18 cellular contexts compared by ENCODE assay signal in genomic region chr12:32230607-32230982, GRCh38.
DNase-seq lines count a peak whose midpoint lies in the region; ATAC-seq and TF ChIP-seq lines count a peak whose summit lies in the region.
"Had no signal": no experiment of that assay in that cellular context is flagged by ENCODE, and none has a peak within 500 bp of the region (broad histone marks: within the 10 kb centered on the region; RNA-seq: fewer than 3 reads in every experiment).

No MANE protein-coding gene starts in this region.

- peaks cover 14 to 18% of the 10 kb centered on the region in 2 donors for H3K36me3 Mint-ChIP-seq in stimulated activated naive B cell treated with anti-CD40 and anti-IgM and Interleukin-4, amounts not matched to agents 10 μg/mL and 1 μg/mL and 100 μg/mL, for 72 hours

- WGBS in heart left ventricle, 4 donors = 83 to 88% (median 87%) methylated on average over 4 of the region's 4 CpGs
- WGBS in sigmoid colon, 2 donors = 80 to 95% methylated on average over 4 of the region's 4 CpGs

- no peaks in the 10 kb centered on the region for H3K27me3 Mint-ChIP-seq in stimulated activated naive B cell treated with anti-CD40 and anti-IgM and Interleukin-4, amounts not matched to agents 10 μg/mL and 1 μg/mL and 100 μg/mL, for 72 hours

- H3K4me1 Mint-ChIP-seq in stimulated activated naive B cell treated with anti-CD40 and anti-IgM and Interleukin-4, amounts not matched to agents 10 μg/mL and 1 μg/mL and 100 μg/mL, for 72 hours = peaks cover 0 to 1% of the 10 kb centered on the region in 2 donors

- H3K9me3 Mint-ChIP-seq in stimulated activated naive B cell treated with anti-CD40 and anti-IgM and Interleukin-4, amounts not matched to agents 10 μg/mL and 1 μg/mL and 100 μg/mL, for 72 hours = no peaks in the 10 kb centered on the region

- ATAC-seq in stimulated activated naive B cell treated with anti-CD40 and anti-IgM and Interleukin-4, amounts not matched to agents 10 μg/mL and 1 μg/mL and 100 μg/mL, for 72 hours (replicated peaks) = peak; percentile 73 to 88
- ATAC-seq in heart left ventricle = no peak
- ATAC-seq in GM18873 (IDR thresholded peaks at IDR 0.05; ENCODE audit: low FRiP score, unreplicated experiment) = no peak
- ATAC-seq: A549, HepG2 had no signal

- no peak for TF ChIP-seq EP300 in sigmoid colon (IDR thresholded peaks at IDR 0.05)

- H3K36me3 ChIP-seq in heart left ventricle = peaks cover 0 to 4% (median 0%) of the 10 kb centered on the region in 9 donors
- no peaks in the 10 kb centered on the region for H3K36me3 ChIP-seq in sigmoid colon
- H3K36me3 ChIP-seq: uterus had no signal

- DNase-seq in NCI-H748 (lab: John Stamatoyannopoulos, UW; ENCODE audit: unreplicated experiment) (peak; percentile 13), NCI-H748 treated with DMSO at 0.1 percent for 48 hours (lab: John Stamatoyannopoulos, UW) (no peak), NAMALWA (ENCODE audit: low spot score) (peak; percentile 77), NCI-H69 (lab: John Stamatoyannopoulos, UW) (peak; percentile 100), heart left ventricle (no peak), sigmoid colon (no peak)
- no peak for DNase-seq in stimulated activated naive B cell treated with anti-CD40 and anti-IgM and Interleukin-4, amounts not matched to agents 10 μg/mL and 1 μg/mL and 100 μg/mL, for 72 hours
- DNase-seq: activated CD4-positive, alpha-beta T cell treated with anti-CD3 and anti-CD28 coated beads, Interleukin-2, amount 50 U/mL, for 4 hours; amniotic stem cell; kidney glomerular epithelial cell; NK-92 treated with Interleukin-12 subunit alpha and Interleukin-12 subunit beta, amount 100 ng/mL, for 24 hours; SHP77; stimulated activated naive CD4-positive, alpha-beta T cell treated with Interleukin-2 at 50 U/mL for 16 hours; T1000; uterus had no signal

- no peaks in the 10 kb centered on the region for H3K9me3 ChIP-seq in heart left ventricle
- H3K9me3 ChIP-seq in sigmoid colon = no peaks in the 10 kb centered on the region
- H3K9me3 ChIP-seq: A549, uterus had no signal

- H3K27me3 ChIP-seq in heart left ventricle (no peaks in the 10 kb centered on the region), sigmoid colon (no peaks in the 10 kb centered on the region)
- H3K27me3 ChIP-seq: uterus had no signal

- H3K27ac Mint-ChIP-seq in stimulated activated naive B cell treated with anti-CD40 and anti-IgM and Interleukin-4, amounts not matched to agents 10 μg/mL and 1 μg/mL and 100 μg/mL, for 72 hours = no peak overlapping the region

- H3K4me3 Mint-ChIP-seq in stimulated activated naive B cell treated with anti-CD40 and anti-IgM and Interleukin-4, amounts not matched to agents 10 μg/mL and 1 μg/mL and 100 μg/mL, for 72 hours = no peak overlapping the region

- no peak for TF ChIP-seq CTCF in heart left ventricle (IDR thresholded peaks at IDR 0.05)
- TF ChIP-seq CTCF in sigmoid colon (IDR thresholded peaks at IDR 0.05) = no peak

- intact Hi-C loops in heart left ventricle (cut with DNase I) = no loop called here
- intact Hi-C loops in sigmoid colon (cut with DNase I) = no loop called here

- H3K4me3 ChIP-seq in heart left ventricle (no peak overlapping the region), sigmoid colon (no peak overlapping the region)
- H3K4me3 ChIP-seq: A549, uterus had no signal

- H3K4me1 ChIP-seq in heart left ventricle (peaks cover 0 to 2% (median 0%) of the 10 kb centered on the region in 12 donors), sigmoid colon (no peaks in the 10 kb centered on the region)
- H3K4me1 ChIP-seq: A549, uterus had no signal

- H3K27ac ChIP-seq in heart left ventricle = no peak overlapping the region
- H3K27ac ChIP-seq in sigmoid colon = no peak overlapping the region
- H3K27ac ChIP-seq: A549, uterus had no signal

- no peak for TF ChIP-seq POLR2A in heart left ventricle (IDR thresholded peaks at IDR 0.05)
- no peak for TF ChIP-seq POLR2A in sigmoid colon (IDR thresholded peaks at IDR 0.05)

Comparison
In these comparisons a context has a peak if more than half of its experiments do, and no peak if none do; other contexts are left out.
1. DNase-seq: peak in NCI-H748 (single experiment), NAMALWA (single experiment) and NCI-H69 (single experiment); none in NCI-H748 treated with DMSO at 0.1 percent for 48 hours (single experiment), stimulated activated naive B cell treated with anti-CD40 and anti-IgM and Interleukin-4, amounts not matched to agents 10 μg/mL and 1 μg/mL and 100 μg/mL, for 72 hours (single experiment), heart left ventricle (0 of 5) and sigmoid colon (single experiment).
2. ATAC-seq: peak in stimulated activated naive B cell treated with anti-CD40 and anti-IgM and Interleukin-4, amounts not matched to agents 10 μg/mL and 1 μg/mL and 100 μg/mL, for 72 hours (2 of 2); none in heart left ventricle (0 of 4) and GM18873 (single experiment).